ENCODE assay signal across 2 cellular contexts in genomic region chr18:70190529-70190928, GRCh38.
A peak's percentile ranks its signal among the peaks of the same experiment; 100 is the strongest.
TF ChIP-seq lines count a peak whose summit lies in the region.

No MANE protein-coding gene starts in this region.

TF ChIP-seq in liver, 16 proteins besides CTCF, POLR2A, EP300 and RAD21 (continued from another document):
- TF ChIP-seq ZBTB33 (IDR thresholded peaks at IDR 0.05) = no peak
- TF ChIP-seq EGR1 (IDR thresholded peaks at IDR 0.05; ENCODE audit: low read depth in 2 of 2) = no peak
- TF ChIP-seq REST (IDR thresholded peaks at IDR 0.05) = no peak
- TF ChIP-seq RXRA (IDR thresholded peaks at IDR 0.05) = peak; percentile 18 to 34
- TF ChIP-seq TAF1 (conservative IDR thresholded peaks at IDR 0.05) = no peak

TF ChIP-seq in HepG2, 621 proteins besides CTCF, POLR2A, EP300 and RAD21 (continued from another document):
- TF ChIP-seq ZXDC (CRISPR knock-in tag; IDR thresholded peaks at IDR 0.05) (no peak), AGO1 (IDR thresholded peaks at IDR 0.05; ENCODE audit: low read depth, low read length, poor library complexity, severe bottlenecking) (no peak), KAT8 (CRISPR knock-in tag; IDR thresholded peaks at IDR 0.05) (no peak)
